Comparison of ENCODE assay signal across 28 cellular contexts in the genomic region with DNA sequence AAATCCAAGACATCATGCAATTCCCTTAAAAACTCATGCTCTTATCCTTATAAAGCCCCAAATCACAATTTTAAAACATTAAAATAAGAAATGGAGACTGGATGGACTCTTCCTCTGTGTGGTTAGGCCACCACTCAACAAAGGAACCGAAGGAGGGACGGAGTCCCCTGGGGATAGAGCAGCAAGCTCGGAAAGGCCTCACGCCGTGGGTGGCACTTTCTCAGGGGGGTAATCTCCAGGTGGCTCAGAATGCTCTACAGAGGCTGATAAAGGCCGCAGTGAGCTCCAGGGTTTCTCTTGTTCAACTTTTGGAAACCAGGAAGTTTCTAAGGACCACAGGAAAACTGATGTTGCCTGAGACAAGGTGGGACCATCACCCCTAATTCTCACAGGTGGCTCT. TPM values are rescaled to one million over a fixed set of nuclear protein-coding genes. Genes with fewer than 3 reads are reported as not detected.
"Had no signal": no experiment of that assay in that cellular context is flagged by ENCODE, and none has a peak within 500 bp of the region (broad histone marks: within the 10 kb centered on the region; RNA-seq: fewer than 3 reads in every experiment).

No MANE protein-coding gene starts in this region.

- ATAC-seq: activated CD4-positive, CD25-positive, alpha-beta regulatory T cell treated with anti-CD3 and anti-CD28 coated beads, Interleukin-2, amount 50 U/mL, for 24 hours; body of pancreas; esophagus mucosa; left lobe of liver; lower lobe of right lung; right lobe of liver; T-cell had no signal

- H3K4me1 ChIP-seq: body of pancreas, lower lobe of right lung, parathyroid adenoma, right lobe of liver, suprapubic skin, uterus had no signal

- H3K79me2 ChIP-seq: parathyroid adenoma had no signal

- H3K9me3 Mint-ChIP-seq: dendritic cell treated with granulocyte-macrophage colony-stimulating factor and Interleukin-4, amounts not matched to agents 40 ng/mL and 50 ng/mL, for 4 days; T-cell had no signal

- H3K36me3 ChIP-seq: cardiac muscle cell, lower lobe of right lung, right lobe of liver, stomach, suprapubic skin, uterus had no signal

- H3K9me3 ChIP-seq: body of pancreas, lower lobe of right lung, right lobe of liver, stomach, suprapubic skin, uterus had no signal

- H3K27me3 Mint-ChIP-seq: dendritic cell treated with granulocyte-macrophage colony-stimulating factor and Interleukin-4, amounts not matched to agents 40 ng/mL and 50 ng/mL, for 4 days; naive B cell; T-cell had no signal

- H2AFZ ChIP-seq: parathyroid adenoma had no signal

- H3K27me3 ChIP-seq: body of pancreas, cardiac muscle cell, right lobe of liver, stomach, suprapubic skin, uterus had no signal

- H3K4me3 Mint-ChIP-seq: activated CD4-positive, alpha-beta memory T cell treated with anti-CD3 and anti-CD28 coated beads, Interleukin-2, amount 10 ng/mL, durations not matched to agents 7 days and 5 days; activated CD4-positive, alpha-beta T cell treated with anti-CD3 and anti-CD28 coated beads, Interleukin-2, amount 10 ng/mL, durations not matched to agents 24 days and 14 days; dendritic cell treated with granulocyte-macrophage colony-stimulating factor and Interleukin-4, amounts not matched to agents 40 ng/mL and 50 ng/mL, for 4 days had no signal

- H3K27ac ChIP-seq: body of pancreas, cardiac muscle cell, lower lobe of right lung, parathyroid adenoma, right lobe of liver, skin epidermis, stomach, suprapubic skin, uterus had no signal

- H3K27ac Mint-ChIP-seq: activated CD4-positive, alpha-beta memory T cell treated with anti-CD3 and anti-CD28 coated beads, Interleukin-2, amount 10 ng/mL, durations not matched to agents 7 days and 5 days; activated CD4-positive, alpha-beta T cell treated with anti-CD3 and anti-CD28 coated beads, Interleukin-2, amount 10 ng/mL, durations not matched to agents 24 days and 14 days; dendritic cell treated with granulocyte-macrophage colony-stimulating factor and Interleukin-4, amounts not matched to agents 40 ng/mL and 50 ng/mL, for 4 days had no signal

- DNase-seq: activated CD4-positive, alpha-beta memory T cell treated with anti-CD3 and anti-CD28 coated beads, Interleukin-2, amount 10 ng/mL, durations not matched to agents 7 days and 5 days; activated CD4-positive, alpha-beta T cell treated with anti-CD3 and anti-CD28 coated beads, Interleukin-2, amount 10 ng/mL, durations not matched to agents 24 days and 14 days; activated naive CD4-positive, alpha-beta T cell treated with Interleukin-2 at 50 U/mL for 16 hours; activated T-cell treated with anti-CD3 and anti-CD28 coated beads, Interleukin-2, amount 50 U/mL, for 1 hour; body of pancreas; effector CD4-positive, alpha-beta T cell; foreskin melanocyte; lower lobe of right lung; mesendoderm; naive B cell; nucleus accumbens; right lobe of liver; stimulated activated CD4-positive, alpha-beta T cell treated with anti-CD3 and anti-CD28 coated beads, Interleukin-1b, Interleukin-23, amount 100 ng/mL, for 48 hours; stomach; T-cell; trophoblast cell; uterus had no signal

- H3K4me3 ChIP-seq: body of pancreas, cardiac muscle cell, lower lobe of right lung, right lobe of liver, skin epidermis, stomach, suprapubic skin, uterus had no signal

RNA-seq across cellular contexts. Expression of a gene that starts 23.2 kb away (rescaled TPM):
- total RNA-seq: activated CD4-positive, alpha-beta T cell treated with anti-CD3 and anti-CD28 coated beads, Interleukin-2, amount 10 ng/mL, durations not matched to agents 24 days and 14 days; body of pancreas; chondrocyte; esophagus mucosa; kidney epithelial cell; lower lobe of right lung; suprapubic skin had no signal
- polyA plus RNA-seq: neural cell had no signal

RNA-seq across cellular contexts. Expression of a gene that starts 33.7 kb away (rescaled TPM):
- total RNA-seq: cardiac muscle cell, chondrocyte, kidney epithelial cell, left lobe of liver had no signal
- polyA plus RNA-seq: neural cell had no signal
